In genomic region chr3:69738291-69738690, GRCh38 we compare ENCODE assay signal across 8 cellular contexts. TPM values are rescaled to one million over a fixed set of nuclear protein-coding genes. Genes with fewer than 3 reads are reported as not detected.
DNase-seq lines count a peak whose midpoint lies in the region; ATAC-seq, FAIRE-seq and TF ChIP-seq lines count a peak whose summit lies in the region.

No MANE protein-coding gene starts in this region.

- WGBS in A549 (ENCODE audit: missing lambda C conversion rate) = 4% methylated on average over 4 of the region's 4 CpGs
- 6% methylated on average over 4 of the region's 4 CpGs; no CpG with 5 or more reads in 1 of the 2 experiments for WGBS in mesodermal cell (ENCODE audit: insufficient coverage in 2 of 2), 2 experiments

- peaks cover 6% of the 10 kb centered on the region; the same call in 2 of the 3 replicates for H3K4me1 ChIP-seq in A549
- peaks cover 13% of the 10 kb centered on the region for H3K4me1 ChIP-seq in KMS-11 (ENCODE audit: low read depth, poor library complexity, severe bottlenecking)
- no peaks in the 10 kb centered on the region for H3K4me1 ChIP-seq in mesodermal cell (ENCODE audit: control insufficient read depth, insufficient read depth, low read length, poor library complexity, severe bottlenecking)

- peak overlapping the region; percentile 98 for H2AFZ ChIP-seq in KMS-11 (ENCODE audit: low read depth)

- POLR2A ChIA-PET in A549 (lab: Yijun Ruan, JAX) = no interaction called here

- no peak overlapping the region for H3K4me3 Mint-ChIP-seq in T-helper 17 cell
- H3K4me3 Mint-ChIP-seq in stimulated activated memory B cell treated with anti-CD40 and anti-IgM and Interleukin-4, amounts not matched to agents 10 μg/mL and 1 μg/mL and 100 μg/mL, for 72 hours = no peak overlapping the region

- TF ChIP-seq POLR2A in A549 (IDR thresholded peaks at IDR 0.05; ENCODE audit: low read length) = no peak

- no peak for TF ChIP-seq EP300 in A549 (IDR thresholded peaks at IDR 0.05)

- TF ChIP-seq CTCF in A549 (IDR thresholded peaks at IDR 0.05) (no peak), KMS-11 (conservative IDR thresholded peaks at IDR 0.05; ENCODE audit: low read depth, low read length) (no peak)

- CTCF ChIA-PET in A549 (lab: Yijun Ruan, JAX) = interaction anchor here (0.8 to 3.3 kb wide), 7 partner anchors 13 to 117 kb away, joined by 3 to 24 read pairs (median 3); no protein-coding TSS in a partner anchor

- no peaks in the 10 kb centered on the region for H3K9me3 Mint-ChIP-seq in stimulated activated memory B cell treated with anti-CD40 and anti-IgM and Interleukin-4, amounts not matched to agents 10 μg/mL and 1 μg/mL and 100 μg/mL, for 72 hours

- H3K36me3 ChIP-seq in KMS-11 (ENCODE audit: insufficient read depth) (no peaks in the 10 kb centered on the region), mesodermal cell (ENCODE audit: control insufficient read depth, insufficient read depth, low read length) (no peaks in the 10 kb centered on the region)

- H3K36me3 Mint-ChIP-seq in T-helper 17 cell (ENCODE audit: low read depth) = peaks cover 2% of the 10 kb centered on the region
- no peaks in the 10 kb centered on the region for H3K36me3 Mint-ChIP-seq in stimulated activated memory B cell treated with anti-CD40 and anti-IgM and Interleukin-4, amounts not matched to agents 10 μg/mL and 1 μg/mL and 100 μg/mL, for 72 hours

- ATAC-seq in A549 (peak; percentile 36 to 44; a peak in 5 of 6 replicates), T-helper 17 cell (no peak), GM19023 (IDR thresholded peaks at IDR 0.05; ENCODE audit: unreplicated experiment) (no peak), HG03095 (IDR thresholded peaks at IDR 0.05; ENCODE audit: unreplicated experiment) (no peak)
- ATAC-seq in stimulated activated memory B cell treated with anti-CD40 and anti-IgM and Interleukin-4, amounts not matched to agents 10 μg/mL and 1 μg/mL and 100 μg/mL, for 72 hours = no peak

- peaks cover 59% of the 10 kb centered on the region for H3K27me3 Mint-ChIP-seq in T-helper 17 cell
- peaks cover 59% of the 10 kb centered on the region for H3K27me3 Mint-ChIP-seq in stimulated activated memory B cell treated with anti-CD40 and anti-IgM and Interleukin-4, amounts not matched to agents 10 μg/mL and 1 μg/mL and 100 μg/mL, for 72 hours

- no peak for FAIRE-seq in A549 (lab: Jason Lieb, UNC)

- H3K27ac ChIP-seq in A549 = peak overlapping the region; percentile 59 to 69; a peak in 5 of 6 replicates
- no peak overlapping the region for H3K27ac ChIP-seq in KMS-11
- no peak overlapping the region for H3K27ac ChIP-seq in mesodermal cell (ENCODE audit: low read depth, low read length, severe bottlenecking)

- H3K4me2 ChIP-seq in A549 (peak overlapping the region; percentile 91), KMS-11 (peak overlapping the region; percentile 84)

- H3K4me1 Mint-ChIP-seq in T-helper 17 cell = no peaks in the 10 kb centered on the region
- peaks cover 6% of the 10 kb centered on the region for H3K4me1 Mint-ChIP-seq in stimulated activated memory B cell treated with anti-CD40 and anti-IgM and Interleukin-4, amounts not matched to agents 10 μg/mL and 1 μg/mL and 100 μg/mL, for 72 hours

- TF ChIP-seq RAD21 in A549 (conservative IDR thresholded peaks at IDR 0.05 in 1 of 2, IDR thresholded peaks at IDR 0.05 in 1 of 2) = no peak

- DNase-seq in A549 (ENCODE audit: low read depth in 1 of 2, low spot score in 1 of 2) = no peak
- peak; percentile 64 for DNase-seq in cerebellar cortex (ENCODE audit: low spot score)
- DNase-seq in T-helper 17 cell = no peak

- no peak overlapping the region for H3K27ac Mint-ChIP-seq in T-helper 17 cell
- no peak overlapping the region for H3K27ac Mint-ChIP-seq in stimulated activated memory B cell treated with anti-CD40 and anti-IgM and Interleukin-4, amounts not matched to agents 10 μg/mL and 1 μg/mL and 100 μg/mL, for 72 hours

- no peaks in the 10 kb centered on the region for H3K79me2 ChIP-seq in KMS-11 (ENCODE audit: insufficient read depth, low read depth)

- H3K9me3 ChIP-seq in A549 (no peaks in the 10 kb centered on the region), mesodermal cell (ENCODE audit: control insufficient read depth, low read length) (no peaks in the 10 kb centered on the region), T-helper 17 cell (ENCODE audit: control insufficient read depth, low read length, poor library complexity, severe bottlenecking) (no peaks in the 10 kb centered on the region)

- peak overlapping the region; percentile 47; the same call in 1 of the 2 replicates for H3K9ac ChIP-seq in KMS-11

- H3K4me3 ChIP-seq in A549 = peak overlapping the region; percentile 85
- no peak overlapping the region for H3K4me3 ChIP-seq in KMS-11 (IDR thresholded peaks at IDR 0.05; ENCODE audit: insufficient read depth, low read depth, low read length)
- H3K4me3 ChIP-seq in mesodermal cell (ENCODE audit: extremely low read depth, insufficient read depth, low read length, poor library complexity, severe bottlenecking) = peak overlapping the region; percentile 70

- no peaks in the 10 kb centered on the region for H3K27me3 ChIP-seq in KMS-11 (ENCODE audit: insufficient read depth, low read depth)

- no peaks in the 10 kb centered on the region for H4K20me1 ChIP-seq in KMS-11 (ENCODE audit: insufficient read depth)

TF ChIP-seq in A549, 52 proteins besides CTCF, POLR2A, EP300 and RAD21:
- TF ChIP-seq CHD4 (IDR thresholded peaks at IDR 0.05; ENCODE audit: borderline replicate concordance) (no peak), TP53 (CRISPR knock-in tag; IDR thresholded peaks at IDR 0.05) (no peak), SREBF2 (IDR thresholded peaks at IDR 0.05) (no peak), ZSCAN20 (CRISPR knock-in tag; IDR thresholded peaks at IDR 0.05) (no peak), ESRRA (IDR thresholded peaks at IDR 0.05; ENCODE audit: borderline replicate concordance, low read length) (no peak)
- TF ChIP-seq, protein P1, sequence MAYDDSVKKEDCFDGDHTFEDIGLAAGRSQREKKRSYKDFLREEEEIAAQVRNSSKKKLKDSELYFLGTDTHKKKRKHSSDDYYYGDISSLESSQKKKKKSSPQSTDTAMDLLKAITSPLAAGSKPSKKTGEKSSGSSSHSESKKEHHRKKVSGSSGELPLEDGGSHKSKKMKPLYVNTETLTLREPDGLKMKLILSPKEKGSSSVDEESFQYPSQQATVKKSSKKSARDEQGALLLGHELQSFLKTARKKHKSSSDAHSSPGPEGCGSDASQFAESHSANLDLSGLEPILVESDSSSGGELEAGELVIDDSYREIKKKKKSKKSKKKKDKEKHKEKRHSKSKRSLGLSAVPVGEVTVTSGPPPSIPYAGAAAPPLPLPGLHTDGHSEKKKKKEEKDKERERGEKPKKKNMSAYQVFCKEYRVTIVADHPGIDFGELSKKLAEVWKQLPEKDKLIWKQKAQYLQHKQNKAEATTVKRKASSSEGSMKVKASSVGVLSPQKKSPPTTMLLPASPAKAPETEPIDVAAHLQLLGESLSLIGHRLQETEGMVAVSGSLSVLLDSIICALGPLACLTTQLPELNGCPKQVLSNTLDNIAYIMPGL (CRISPR knock-in tag; IDR thresholded peaks at IDR 0.05; ENCODE audit: borderline replicate concordance) = no peak

RNA-seq across cellular contexts. Expression of gene MITF, which starts 1.0 kb away (rescaled TPM):
- polyA plus RNA-seq in A549 (2011; rRNA removed) (15.3 and 15.9 TPM in 2 replicates), A549 (2017; fragmentation: RNase III; extraction: RNeasy Plus Mini Kit Qiagen cat#74134 plus additional on column Dnase treatment) (13.2 to 14.7 TPM (median 14.3 TPM) in 3 replicates)
- 8.3 and 9.3 TPM in 2 replicates for polyA plus RNA-seq in A549 (2012; cell fraction: cytosol; rRNA removed)
- polyA plus RNA-seq in A549 (2012; cell fraction: nucleus; rRNA removed) = 6.0 and 8.7 TPM in 2 replicates
- polyA minus RNA-seq in A549 (2011; rRNA and poly(A)+ RNA removed) = 45.8 and 56.1 TPM in 2 replicates
- polyA plus RNA-seq in mesodermal cell (2013, experiment 1 of 2) = 4.1 TPM
- polyA plus RNA-seq in mesodermal cell (2013, experiment 2 of 2) = 3.2 TPM
- total RNA-seq in T-helper 17 cell = 1 to 10 TPM in 1 of 2 donors, under 1 TPM in 1; 0.50 to 3.8 TPM

Comparison
In these comparisons a context has a peak if more than half of its experiments do, and no peak if none do; other contexts are left out.
1. ATAC-seq: peak in A549 (2 of 2); none in T-helper 17 cell (single experiment), stimulated activated memory B cell treated with anti-CD40 and anti-IgM and Interleukin-4, amounts not matched to agents 10 μg/mL and 1 μg/mL and 100 μg/mL, for 72 hours (single experiment), GM19023 (single experiment) and HG03095 (single experiment).
2. H3K27ac ChIP-seq: peak in A549 (2 of 2); none in KMS-11 (single experiment) and mesodermal cell (single experiment).